1 cellular context compared by ENCODE assay signal in genomic region chr19:35879770-35880317, GRCh38.
TF ChIP-seq lines count a peak whose summit lies in the region.

No MANE protein-coding gene starts in this region.

TF ChIP-seq in HepG2, 621 proteins besides CTCF, POLR2A, EP300 and RAD21 (continued from another document and continues in another):
- TF ChIP-seq FOXA3 (CRISPR knock-in tag; IDR thresholded peaks at IDR 0.05) (peak; percentile 36; the same call in 1 of the 2 replicates), TBP (CRISPR knock-in tag; IDR thresholded peaks at IDR 0.05) (no peak), IKZF1 (IDR thresholded peaks at IDR 0.05) (no peak), ZNF713 (CRISPR knock-in tag; IDR thresholded peaks at IDR 0.05) (no peak), ZNF121 (CRISPR knock-in tag; IDR thresholded peaks at IDR 0.05) (no peak), TFDP1 (CRISPR knock-in tag; IDR thresholded peaks at IDR 0.05; ENCODE audit: borderline replicate concordance) (peak; percentile 52; the same call in 1 of the 2 replicates), TEAD2 (CRISPR knock-in tag; IDR thresholded peaks at IDR 0.05) (0 out of 2 replicates have a peak, but pooled peaks have one; percentile 79), HNRNPUL1 (IDR thresholded peaks at IDR 0.05; ENCODE audit: low read depth, low read length) (no peak), HMGXB4 (CRISPR knock-in tag; IDR thresholded peaks at IDR 0.05; ENCODE audit: borderline replicate concordance in 1 of 2, low read depth in 1 of 2) (no peak; a peak in 1 of 4 replicates), ZNF451 (CRISPR knock-in tag; IDR thresholded peaks at IDR 0.05) (no peak), ZBTB46 (CRISPR knock-in tag; IDR thresholded peaks at IDR 0.05; ENCODE audit: borderline replicate concordance) (no peak), ZFP90 (CRISPR knock-in tag; IDR thresholded peaks at IDR 0.05; ENCODE audit: borderline replicate concordance) (peak; percentile 96), FOXK2 (IDR thresholded peaks at IDR 0.05) (no peak), CC2D1A (CRISPR knock-in tag; IDR thresholded peaks at IDR 0.05) (0 out of 2 replicates have a peak, but pooled peaks have one; percentile 80), HMG20A (CRISPR knock-in tag; IDR thresholded peaks at IDR 0.05; ENCODE audit: borderline replicate concordance) (peak; percentile 43; the same call in 1 of the 2 replicates), RFX1 (IDR thresholded peaks at IDR 0.05) (no peak), BORCS8-MEF2B (CRISPR knock-in tag; IDR thresholded peaks at IDR 0.05) (peak; percentile 95), SAP130 (CRISPR knock-in tag; IDR thresholded peaks at IDR 0.05; ENCODE audit: low read depth) (peak; percentile 96), RBM39 (IDR thresholded peaks at IDR 0.05; ENCODE audit: low read depth, low read length, poor library complexity, severe bottlenecking) (peak; percentile 44), ZBTB14 (CRISPR knock-in tag; IDR thresholded peaks at IDR 0.05) (no peak), SRY (CRISPR knock-in tag; IDR thresholded peaks at IDR 0.05) (peak; percentile 96), FUBP1 (CRISPR knock-in tag; IDR thresholded peaks at IDR 0.05; ENCODE audit: borderline replicate concordance) (no peak), WIZ (CRISPR knock-in tag; IDR thresholded peaks at IDR 0.05) (peak; percentile 97), ETS1 (CRISPR knock-in tag; IDR thresholded peaks at IDR 0.05) (0 out of 2 replicates have a peak, but pooled peaks have one; percentile 38), TAF1 (CRISPR knock-in tag; IDR thresholded peaks at IDR 0.05) (no peak; the same call in 1 of the 2 replicates), ZNF234 (CRISPR knock-in tag; conservative IDR thresholded peaks at IDR 0.05) (no peak), MTA3 (CRISPR knock-in tag; IDR thresholded peaks at IDR 0.05) (no peak), ZBTB1 (CRISPR knock-in tag; IDR thresholded peaks at IDR 0.05; ENCODE audit: borderline replicate concordance) (peak; percentile 69; the same call in 1 of the 2 replicates), TCF7L2 (IDR thresholded peaks at IDR 0.05; ENCODE audit: low read depth, low read length) (no peak), ZNF343 (CRISPR knock-in tag; IDR thresholded peaks at IDR 0.05) (peak; percentile 82; the same call in 1 of the 2 replicates), NR2F2 (IDR thresholded peaks at IDR 0.05; ENCODE audit: borderline replicate concordance, low read depth) (no peak), ZNF414 (CRISPR knock-in tag; IDR thresholded peaks at IDR 0.05) (no peak), GPN1 (CRISPR knock-in tag; IDR thresholded peaks at IDR 0.05; ENCODE audit: borderline replicate concordance) (peak; percentile 94; the same call in 1 of the 2 replicates), RXRB (CRISPR knock-in tag; IDR thresholded peaks at IDR 0.05; ENCODE audit: borderline replicate concordance) (peak; percentile 71), HCFC1 (IDR thresholded peaks at IDR 0.05; ENCODE audit: low read depth, low read length) (no peak), TCF12 (IDR thresholded peaks at IDR 0.05) (no peak), TCF12 (CRISPR knock-in tag; IDR thresholded peaks at IDR 0.05) (0 out of 2 replicates have a peak, but pooled peaks have one; percentile 26), CHD4 (IDR thresholded peaks at IDR 0.05; ENCODE audit: borderline replicate concordance, low read length) (no peak), AKNA (CRISPR knock-in tag; IDR thresholded peaks at IDR 0.05; ENCODE audit: borderline replicate concordance) (peak; percentile 92; the same call in 1 of the 2 replicates), ZMAT3 (CRISPR knock-in tag; conservative IDR thresholded peaks at IDR 0.05) (peak; percentile 99), AGO1 (IDR thresholded peaks at IDR 0.05; ENCODE audit: low read depth, low read length, poor library complexity, severe bottlenecking) (no peak), ZNF616 (CRISPR knock-in tag; IDR thresholded peaks at IDR 0.05; ENCODE audit: low read depth) (peak; percentile 55; the same call in 1 of the 2 replicates), ZNF331 (CRISPR knock-in tag; IDR thresholded peaks at IDR 0.05) (peak; percentile 92), PHF21A (CRISPR knock-in tag; IDR thresholded peaks at IDR 0.05) (peak; percentile 35; the same call in 1 of the 2 replicates), ZSCAN5A (CRISPR knock-in tag; IDR thresholded peaks at IDR 0.05; ENCODE audit: borderline replicate concordance) (no peak), REXO4 (CRISPR knock-in tag; IDR thresholded peaks at IDR 0.05; ENCODE audit: borderline replicate concordance) (no peak), CCDC6 (CRISPR knock-in tag; IDR thresholded peaks at IDR 0.05) (peak; percentile 89), BRF2 (CRISPR knock-in tag; IDR thresholded peaks at IDR 0.05) (no peak), KLF15 (CRISPR knock-in tag; IDR thresholded peaks at IDR 0.05; ENCODE audit: borderline replicate concordance) (peak; percentile 94; the same call in 1 of the 2 replicates)
